Comparison of ENCODE assay signal across 1 cellular context in the genomic region with DNA sequence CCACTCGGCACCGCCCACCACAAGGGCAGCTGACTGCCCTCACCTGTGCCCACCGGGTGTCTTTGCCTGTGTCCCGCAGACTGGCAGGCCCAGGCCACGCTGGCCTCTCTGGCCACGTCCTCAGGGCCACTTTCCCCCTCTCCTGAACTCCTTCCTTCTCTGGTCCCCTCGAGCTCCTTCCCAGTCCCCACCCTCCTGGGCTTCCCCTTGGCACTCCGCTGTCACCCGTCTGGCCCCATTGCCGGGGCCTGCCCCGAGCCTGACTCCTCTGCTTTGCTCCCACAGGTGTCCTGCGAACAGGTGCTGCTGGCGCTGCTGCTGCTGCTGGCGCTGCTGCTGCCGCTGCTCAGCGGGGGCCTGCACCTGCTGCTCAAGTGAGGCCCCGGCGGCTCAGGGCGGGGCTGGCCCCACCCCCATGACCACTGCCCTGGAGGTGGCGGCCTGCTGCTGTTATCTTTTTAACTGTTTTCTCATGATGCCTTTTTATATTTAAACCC.
TF ChIP-seq lines count a peak whose summit lies in the region.

No MANE protein-coding gene starts in this region.

TF ChIP-seq in HepG2, 621 proteins besides CTCF, POLR2A, EP300 and RAD21:
- TF ChIP-seq MIER3 (CRISPR knock-in tag; IDR thresholded peaks at IDR 0.05; ENCODE audit: borderline replicate concordance), result no peak
- no peak for TF ChIP-seq HES4 (CRISPR knock-in tag; IDR thresholded peaks at IDR 0.05; ENCODE audit: borderline replicate concordance)
- TF ChIP-seq ONECUT2 (CRISPR knock-in tag; IDR thresholded peaks at IDR 0.05), result no peak
- TF ChIP-seq, protein P1, sequence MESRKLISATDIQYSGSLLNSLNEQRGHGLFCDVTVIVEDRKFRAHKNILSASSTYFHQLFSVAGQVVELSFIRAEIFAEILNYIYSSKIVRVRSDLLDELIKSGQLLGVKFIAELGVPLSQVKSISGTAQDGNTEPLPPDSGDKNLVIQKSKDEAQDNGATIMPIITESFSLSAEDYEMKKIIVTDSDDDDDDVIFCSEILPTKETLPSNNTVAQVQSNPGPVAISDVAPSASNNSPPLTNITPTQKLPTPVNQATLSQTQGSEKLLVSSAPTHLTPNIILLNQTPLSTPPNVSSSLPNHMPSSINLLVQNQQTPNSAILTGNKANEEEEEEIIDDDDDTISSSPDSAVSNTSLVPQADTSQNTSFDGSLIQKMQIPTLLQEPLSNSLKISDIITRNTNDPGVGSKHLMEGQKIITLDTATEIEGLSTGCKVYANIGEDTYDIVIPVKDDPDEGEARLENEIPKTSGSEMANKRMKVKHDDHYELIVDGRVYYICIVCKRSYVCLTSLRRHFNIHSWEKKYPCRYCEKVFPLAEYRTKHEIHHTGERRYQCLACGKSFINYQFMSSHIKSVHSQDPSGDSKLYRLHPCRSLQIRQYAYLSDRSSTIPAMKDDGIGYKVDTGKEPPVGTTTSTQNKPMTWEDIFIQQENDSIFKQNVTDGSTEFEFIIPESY (CRISPR knock-in tag; IDR thresholded peaks at IDR 0.05), result peak; percentile 95
- no peak for TF ChIP-seq ZNF205 (CRISPR knock-in tag; IDR thresholded peaks at IDR 0.05)
